Comparison of ENCODE assay signal across 23 cellular contexts in the genomic region with DNA sequence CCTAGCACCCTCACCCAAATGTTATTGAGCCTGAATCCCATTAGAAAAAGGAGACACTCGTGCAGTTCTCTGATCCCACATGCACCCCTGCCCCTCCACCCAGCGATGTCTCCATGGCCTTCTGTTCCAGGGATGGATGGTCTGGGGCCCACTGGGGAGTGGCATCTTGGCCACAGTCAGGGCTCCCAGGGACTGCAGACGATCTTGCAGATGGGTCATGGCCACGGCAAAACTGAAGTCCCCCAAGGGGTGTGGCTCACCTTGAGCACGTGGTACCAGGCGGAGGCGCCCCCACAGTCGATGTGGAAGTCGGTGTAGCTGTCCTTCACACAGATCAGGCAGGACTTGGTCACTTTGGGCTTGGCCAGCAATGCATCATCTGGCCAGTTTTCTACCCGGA.
DNase-seq lines count a peak whose midpoint lies in the region; ATAC-seq, FAIRE-seq and TF ChIP-seq lines count a peak whose summit lies in the region.
"Had no signal": no experiment of that assay in that cellular context is flagged by ENCODE, and none has a peak within 500 bp of the region (broad histone marks: within the 10 kb centered on the region; RNA-seq: fewer than 3 reads in every experiment).

No MANE protein-coding gene starts in this region.

- H3K36me3 Mint-ChIP-seq in Calu3 (ENCODE audit: insufficient read depth, unreplicated experiment): no peaks in the 10 kb centered on the region
- H3K36me3 Mint-ChIP-seq: CD14-positive monocyte; CD4-positive, alpha-beta memory T cell; CD4-positive, CD25-positive, alpha-beta regulatory T cell; CD8-positive, alpha-beta memory T cell had no signal

- H3K4me3 ChIP-seq in bronchial epithelial cell (ENCODE audit: low read depth, low read length): no peak overlapping the region
- H3K4me3 ChIP-seq in esophagus muscularis mucosa: no peak overlapping the region
- peak overlapping the region; percentile 3; the same call in 1 of the 2 replicates for H3K4me3 ChIP-seq in iPS-18c (ENCODE audit: insufficient read depth, low read depth, low read length)
- H3K4me3 ChIP-seq: BLaER1 had no signal

- intact Hi-C loops in esophagus muscularis mucosa (cut with DNase I) (no loop called here), Calu3 (cut with micrococcal nuclease; ENCODE audit: unreplicated experiment) (no loop called here)

- H3K9me3 Mint-ChIP-seq in Calu3 (ENCODE audit: low read depth, unreplicated experiment): peaks cover 15% of the 10 kb centered on the region

- no peak overlapping the region for H3K4me3 Mint-ChIP-seq in Calu3 (ENCODE audit: low read depth, unreplicated experiment)
- H3K4me3 Mint-ChIP-seq: CD14-positive monocyte; CD4-positive, alpha-beta memory T cell; CD4-positive, CD25-positive, alpha-beta regulatory T cell had no signal

- H3K27ac ChIP-seq in esophagus muscularis mucosa (replicated peaks in 1 of 4): no peak overlapping the region
- H3K27ac ChIP-seq: BLaER1 had no signal

- no peaks in the 10 kb centered on the region for H3K4me1 Mint-ChIP-seq in Calu3 (ENCODE audit: low read depth, unreplicated experiment)
- H3K4me1 Mint-ChIP-seq: CD14-positive monocyte; CD4-positive, alpha-beta memory T cell; CD4-positive, CD25-positive, alpha-beta regulatory T cell; CD8-positive, alpha-beta memory T cell had no signal

- H3K27me3 ChIP-seq in bronchial epithelial cell (ENCODE audit: control insufficient read depth, insufficient read depth, low read length) (no peaks in the 10 kb centered on the region), esophagus muscularis mucosa (no peaks in the 10 kb centered on the region)
- H3K27me3 ChIP-seq: BE2C, BLaER1 had no signal

- H3K27ac Mint-ChIP-seq in Calu3 (ENCODE audit: unreplicated experiment): no peak overlapping the region
- H3K27ac Mint-ChIP-seq: CD4-positive, alpha-beta memory T cell; CD4-positive, CD25-positive, alpha-beta regulatory T cell; CD8-positive, alpha-beta memory T cell had no signal

- peak; percentile 36 for FAIRE-seq in bronchial epithelial cell (lab: Jason Lieb, UNC)
- FAIRE-seq: A204.1, D721Med, G401.6, GM12891, GM19239 had no signal

- ATAC-seq in GM21529 (IDR thresholded peaks at IDR 0.05; ENCODE audit: unreplicated experiment): no peak

- peaks cover 0 to 5% (median 0%) of the 10 kb centered on the region in 4 donors for H3K9me3 ChIP-seq in esophagus muscularis mucosa
- H3K9me3 ChIP-seq in iPS-18c (ENCODE audit: control insufficient read depth, insufficient read depth, low read length): peaks cover 38% of the 10 kb centered on the region
- H3K9me3 ChIP-seq: BLaER1 had no signal

- H3K36me3 ChIP-seq in bronchial epithelial cell (ENCODE audit: control insufficient read depth, insufficient read depth, low read length) (no peaks in the 10 kb centered on the region), esophagus muscularis mucosa (no peaks in the 10 kb centered on the region)
- H3K36me3 ChIP-seq: BE2C, BLaER1 had no signal

- no peak for TF ChIP-seq POLR2A in esophagus muscularis mucosa (IDR thresholded peaks at IDR 0.05; ENCODE audit: low read depth)

- CTCF ChIA-PET in Calu3 (lab: Charles Lee): no interaction called here

- no peaks in the 10 kb centered on the region for H3K4me1 ChIP-seq in esophagus muscularis mucosa
- H3K4me1 ChIP-seq: BE2C, BLaER1 had no signal

- DNase-seq in bronchial epithelial cell (ENCODE audit: low read depth) (no peak), esophagus muscularis mucosa (ENCODE audit: extremely low spot score) (peak; percentile 91), NCI-H1694 (lab: John Stamatoyannopoulos, UW) (no peak), Calu3 (no peak)
- DNase-seq: 8988T; ACHN; BE2C; C1 segment of cervical spinal cord; CD4-positive, alpha-beta memory T cell; CD4-positive, CD25-positive, alpha-beta regulatory T cell; CD8-positive, alpha-beta memory T cell; COR-L47; DMS79 treated with DMSO at 0.1 percent for 48 hours; GF-D8 had no signal

- H3K27me3 Mint-ChIP-seq in Calu3 (ENCODE audit: unreplicated experiment): no peaks in the 10 kb centered on the region
- H3K27me3 Mint-ChIP-seq: CD4-positive, alpha-beta memory T cell; CD4-positive, CD25-positive, alpha-beta regulatory T cell; CD8-positive, alpha-beta memory T cell had no signal

- TF ChIP-seq CTCF in bronchial epithelial cell (IDR thresholded peaks at IDR 0.05; ENCODE audit: insufficient read depth, low read length, severe bottlenecking) (no peak), esophagus muscularis mucosa (IDR thresholded peaks at IDR 0.05) (no peak), Calu3 (IDR thresholded peaks at IDR 0.05; ENCODE audit: unreplicated experiment) (no peak)

- no TSS peak for BruUV-seq in Calu3 (replicated peaks; lab: Mats Ljungman, UMichigan)

- 93% methylated on average over 2 of the region's 10 CpGs for WGBS in esophagus muscularis mucosa

- no peak for TF ChIP-seq EP300 in esophagus muscularis mucosa (IDR thresholded peaks at IDR 0.05)
